Comparison of ENCODE assay signal across 18 cellular contexts in the genomic region with DNA sequence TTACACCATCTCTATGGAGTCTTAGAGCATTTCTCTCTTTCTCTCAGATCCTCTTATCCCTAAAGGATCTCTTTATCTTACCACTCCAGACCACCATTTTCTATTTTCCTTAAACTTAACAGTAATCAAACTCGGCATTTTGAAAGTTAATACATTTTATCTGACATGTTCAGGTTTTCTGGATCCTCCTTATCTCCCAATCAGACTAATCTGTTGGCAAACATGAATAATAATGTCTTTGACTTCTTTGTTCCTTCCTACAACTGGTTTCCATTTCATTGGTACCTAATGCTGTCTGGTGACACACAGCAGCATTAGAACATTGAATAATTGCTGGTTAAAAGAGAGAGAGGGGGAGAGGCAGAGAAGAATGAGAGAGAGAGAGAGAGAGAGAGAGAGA.
A peak's percentile ranks its signal among the peaks of the same experiment; 100 is the strongest.
DNase-seq lines count a peak whose midpoint lies in the region; ATAC-seq and TF ChIP-seq lines count a peak whose summit lies in the region.
"Had no signal": no experiment of that assay in that cellular context is flagged by ENCODE, and none has a peak within 500 bp of the region (broad histone marks: within the 10 kb centered on the region; RNA-seq: fewer than 3 reads in every experiment).

No MANE protein-coding gene starts in this region.

- no peaks in the 10 kb centered on the region for H3K36me3 Mint-ChIP-seq in nephron progenitor cell (ENCODE audit: low read depth)

- no peaks in the 10 kb centered on the region for H3K4me1 Mint-ChIP-seq in nephron progenitor cell

- H3K4me3 ChIP-seq in BE2C (ENCODE audit: low read depth, low read length): peak overlapping the region; percentile 10
- H3K4me3 ChIP-seq in hepatocyte: no peak overlapping the region
- no peak overlapping the region for H3K4me3 ChIP-seq in neuron (ENCODE audit: low read length)

- no peaks in the 10 kb centered on the region for H3K36me3 ChIP-seq in BE2C
- no peaks in the 10 kb centered on the region for H3K36me3 ChIP-seq in hepatocyte (replicated peaks; ENCODE audit: insufficient read depth, low read depth)
- no peaks in the 10 kb centered on the region for H3K36me3 ChIP-seq in neuron (ENCODE audit: insufficient read depth, low read length)

- DNase-seq in BE2C: no peak
- DNase-seq in SK-N-DZ (ENCODE audit: low spot score): peak; percentile 86
- DNase-seq in hepatocyte (ENCODE audit: low spot score): no peak
- DNase-seq in nephron progenitor cell: no peak
- no peak for DNase-seq in activated T-cell treated with anti-CD3 and anti-CD28 coated beads, Interleukin-2, amount 50 U/mL, for 1 hour
- DNase-seq: ACHN; Caco-2; CD4-positive, alpha-beta T cell; DMS79 treated with DMSO at 0.1 percent for 48 hours; GF-D8; GOT3; H7; HFFc6 had no signal

- no peak for ATAC-seq in GM19463 (IDR thresholded peaks at IDR 0.05; ENCODE audit: unreplicated experiment)
- ATAC-seq: HCT116 had no signal

- H3K27me3 Mint-ChIP-seq in nephron progenitor cell (ENCODE audit: low read depth, poor library complexity): no peaks in the 10 kb centered on the region
- H3K27me3 Mint-ChIP-seq: CD4-positive, alpha-beta T cell had no signal

- no peak overlapping the region for H3K27ac ChIP-seq in hepatocyte
- H3K27ac ChIP-seq: C4-2B, HL-60 had no signal

- WGBS in hepatocyte (ENCODE audit: low lambda C conversion rate, missing lambda C conversion rate): 19% methylated on average over 1 of the region's 1 CpG

- H3K79me2 ChIP-seq in hepatocyte: no peaks in the 10 kb centered on the region

- peaks cover 5% of the 10 kb centered on the region for H3K9me3 Mint-ChIP-seq in nephron progenitor cell
- H3K9me3 Mint-ChIP-seq: CD4-positive, alpha-beta T cell had no signal

- H3K4me3 Mint-ChIP-seq in nephron progenitor cell: no peak overlapping the region
- H3K4me3 Mint-ChIP-seq: CD4-positive, alpha-beta T cell; HFFc6 had no signal

- no peak overlapping the region for H3K4me2 ChIP-seq in hepatocyte

- no peak overlapping the region for H3K27ac Mint-ChIP-seq in nephron progenitor cell
- H3K27ac Mint-ChIP-seq: CD4-positive, alpha-beta T cell; HFFc6 had no signal

- H3K4me1 ChIP-seq in BE2C: no peaks in the 10 kb centered on the region
- H3K4me1 ChIP-seq in hepatocyte (ENCODE audit: insufficient read depth): peaks cover 4% of the 10 kb centered on the region
- H3K4me1 ChIP-seq in neuron (ENCODE audit: insufficient read depth, low read length): peaks cover under 1% of the 10 kb centered on the region
- H3K4me1 ChIP-seq: Caco-2 had no signal

- H3K9me2 ChIP-seq in hepatocyte (replicated peaks; ENCODE audit: insufficient read depth): no peaks in the 10 kb centered on the region

- H3K9me3 ChIP-seq in BE2C (no peaks in the 10 kb centered on the region), hepatocyte (ENCODE audit: low read depth) (no peaks in the 10 kb centered on the region), neuron (ENCODE audit: low read length) (no peaks in the 10 kb centered on the region)
- H3K9me3 ChIP-seq: Caco-2 had no signal

- no peaks in the 10 kb centered on the region for H4K20me1 ChIP-seq in hepatocyte (ENCODE audit: insufficient read depth, poor library complexity, severe bottlenecking)

- no peak for TF ChIP-seq CTCF in BE2C (IDR thresholded peaks at IDR 0.05; ENCODE audit: low read depth, low read length)
- no peak for TF ChIP-seq CTCF in hepatocyte (IDR thresholded peaks at IDR 0.05; ENCODE audit: poor library complexity)
- no peak for TF ChIP-seq CTCF in nephron progenitor cell (IDR thresholded peaks at IDR 0.05)

- H3K27me3 ChIP-seq in BE2C: no peaks in the 10 kb centered on the region
- H3K27me3 ChIP-seq in hepatocyte: no peaks in the 10 kb centered on the region
- H3K27me3 ChIP-seq in neuron (ENCODE audit: insufficient read depth, low read length): no peaks in the 10 kb centered on the region

- H2AFZ ChIP-seq in hepatocyte (peak overlapping the region; percentile 15), neuron (ENCODE audit: low read depth, low read length) (peak overlapping the region; percentile 19)
